Comparison of ENCODE assay signal across 19 cellular contexts in genomic region chr1:161188381-161188780, GRCh38. TPM values are rescaled to one million over a fixed set of nuclear protein-coding genes. Genes with fewer than 3 reads are reported as not detected.
DNase-seq lines count a peak whose midpoint lies in the region; ATAC-seq lines count a peak whose summit lies in the region.
"Had no signal": no experiment of that assay in that cellular context is flagged by ENCODE, and none has a peak within 500 bp of the region (broad histone marks: within the 10 kb centered on the region; RNA-seq: fewer than 3 reads in every experiment).

No MANE protein-coding gene starts in this region.

- H3K4me3 Mint-ChIP-seq in stimulated activated naive CD8-positive, alpha-beta T cell treated with anti-CD3 and anti-CD28 coated beads, Interleukin-15, Interleukin-2, amounts not matched to agents 100 ng/mL and 50 ng/mL, for 24 hours: no peak overlapping the region
- no peak overlapping the region for H3K4me3 Mint-ChIP-seq in activated T-helper 1 cell treated with anti-CD3 and anti-CD28 coated beads, Interleukin-12 subunit alpha, Interleukin-12 subunit beta, Interleukin-2, Interleukin-4 antibody, amounts not matched to agents 30 ng/mL and 10 ng/mL and 1 ng/mL, durations not matched to agents 14 hours and 24 hours and 36 hours
- H3K4me3 Mint-ChIP-seq in memory B cell: peak overlapping the region; percentile 58
- H3K4me3 Mint-ChIP-seq: mesothelial cell of epicardium had no signal

- H3K4me1 Mint-ChIP-seq in stimulated activated naive CD8-positive, alpha-beta T cell treated with anti-CD3 and anti-CD28 coated beads, Interleukin-15, Interleukin-2, amounts not matched to agents 100 ng/mL and 50 ng/mL, for 24 hours (ENCODE audit: low read depth): peaks cover 66% of the 10 kb centered on the region
- H3K4me1 Mint-ChIP-seq in activated T-helper 1 cell treated with anti-CD3 and anti-CD28 coated beads, Interleukin-12 subunit alpha, Interleukin-12 subunit beta, Interleukin-2, Interleukin-4 antibody, amounts not matched to agents 30 ng/mL and 10 ng/mL and 1 ng/mL, durations not matched to agents 14 hours and 24 hours and 36 hours (ENCODE audit: low read depth): peaks cover 70% of the 10 kb centered on the region
- peaks cover 54% of the 10 kb centered on the region for H3K4me1 Mint-ChIP-seq in memory B cell

- peak overlapping the region; percentile 73 for H3K27ac Mint-ChIP-seq in stimulated activated naive CD8-positive, alpha-beta T cell treated with anti-CD3 and anti-CD28 coated beads, Interleukin-15, Interleukin-2, amounts not matched to agents 100 ng/mL and 50 ng/mL, for 24 hours
- peak overlapping the region; percentile 56 for H3K27ac Mint-ChIP-seq in activated T-helper 1 cell treated with anti-CD3 and anti-CD28 coated beads, Interleukin-12 subunit alpha, Interleukin-12 subunit beta, Interleukin-2, Interleukin-4 antibody, amounts not matched to agents 30 ng/mL and 10 ng/mL and 1 ng/mL, durations not matched to agents 14 hours and 24 hours and 36 hours
- H3K27ac Mint-ChIP-seq in memory B cell: peak overlapping the region; percentile 69
- H3K27ac Mint-ChIP-seq: activated T-helper 2 cell treated with anti-CD3 and anti-CD28 coated beads, Interferon-gamma antibody, Interleukin-2, Interleukin-4, amounts not matched to agents 10 μg/mL and 5 μg/mL and 100 μg/mL, durations not matched to agents 14 hours and 24 hours and 36 hours; mesothelial cell of epicardium had no signal

- no peak for DNase-seq in stimulated activated naive CD8-positive, alpha-beta T cell treated with anti-CD3 and anti-CD28 coated beads, Interleukin-15, Interleukin-2, amounts not matched to agents 100 U/mL and 50 U/mL, for 24 hours
- DNase-seq in activated T-helper 1 cell treated with anti-CD3 and anti-CD28 coated beads, Interleukin-12 subunit alpha, Interleukin-12 subunit beta, Interleukin-2, Interleukin-4 antibody, amounts not matched to agents 30 ng/mL and 10 ng/mL and 1 ng/mL, durations not matched to agents 14 hours and 24 hours and 36 hours (ENCODE audit: low spot score): no peak
- DNase-seq in memory B cell (ENCODE audit: low spot score in 2 of 2): no peak
- no peak for DNase-seq in DMS 273 (lab: John Stamatoyannopoulos, UW; ENCODE audit: unreplicated experiment)
- DNase-seq: amygdala, COR-L47, left colon, NCI-H146, NCI-H524, sigmoid colon, WERI-Rb-1 had no signal

- intact Hi-C loops in activated T-helper 1 cell treated with anti-CD3 and anti-CD28 coated beads, Interleukin-12 subunit alpha, Interleukin-12 subunit beta, Interleukin-2, Interleukin-4 antibody, amounts not matched to agents 30 ng/mL and 10 ng/mL and 1 ng/mL, durations not matched to agents 14 hours and 24 hours and 36 hours (cut with micrococcal nuclease): no loop called here

- H3K27me3 Mint-ChIP-seq in stimulated activated naive CD8-positive, alpha-beta T cell treated with anti-CD3 and anti-CD28 coated beads, Interleukin-15, Interleukin-2, amounts not matched to agents 100 ng/mL and 50 ng/mL, for 24 hours: no peaks in the 10 kb centered on the region
- no peaks in the 10 kb centered on the region for H3K27me3 Mint-ChIP-seq in activated T-helper 1 cell treated with anti-CD3 and anti-CD28 coated beads, Interleukin-12 subunit alpha, Interleukin-12 subunit beta, Interleukin-2, Interleukin-4 antibody, amounts not matched to agents 30 ng/mL and 10 ng/mL and 1 ng/mL, durations not matched to agents 14 hours and 24 hours and 36 hours (ENCODE audit: insufficient read depth)
- no peaks in the 10 kb centered on the region for H3K27me3 Mint-ChIP-seq in memory B cell

- H3K9me3 Mint-ChIP-seq in stimulated activated naive CD8-positive, alpha-beta T cell treated with anti-CD3 and anti-CD28 coated beads, Interleukin-15, Interleukin-2, amounts not matched to agents 100 ng/mL and 50 ng/mL, for 24 hours: no peaks in the 10 kb centered on the region
- H3K9me3 Mint-ChIP-seq in activated T-helper 1 cell treated with anti-CD3 and anti-CD28 coated beads, Interleukin-12 subunit alpha, Interleukin-12 subunit beta, Interleukin-2, Interleukin-4 antibody, amounts not matched to agents 30 ng/mL and 10 ng/mL and 1 ng/mL, durations not matched to agents 14 hours and 24 hours and 36 hours: no peaks in the 10 kb centered on the region
- H3K9me3 Mint-ChIP-seq in memory B cell: no peaks in the 10 kb centered on the region
- H3K9me3 Mint-ChIP-seq: activated T-helper 2 cell treated with anti-CD3 and anti-CD28 coated beads, Interferon-gamma antibody, Interleukin-2, Interleukin-4, amounts not matched to agents 10 μg/mL and 5 μg/mL and 100 μg/mL, durations not matched to agents 14 hours and 24 hours and 36 hours; mesothelial cell of epicardium had no signal

- H3K36me3 Mint-ChIP-seq in stimulated activated naive CD8-positive, alpha-beta T cell treated with anti-CD3 and anti-CD28 coated beads, Interleukin-15, Interleukin-2, amounts not matched to agents 100 ng/mL and 50 ng/mL, for 24 hours (ENCODE audit: low read depth): no peaks in the 10 kb centered on the region
- peaks cover 6% of the 10 kb centered on the region for H3K36me3 Mint-ChIP-seq in activated T-helper 1 cell treated with anti-CD3 and anti-CD28 coated beads, Interleukin-12 subunit alpha, Interleukin-12 subunit beta, Interleukin-2, Interleukin-4 antibody, amounts not matched to agents 30 ng/mL and 10 ng/mL and 1 ng/mL, durations not matched to agents 14 hours and 24 hours and 36 hours (ENCODE audit: low read depth)
- no peaks in the 10 kb centered on the region for H3K36me3 Mint-ChIP-seq in memory B cell
- H3K36me3 Mint-ChIP-seq: mesothelial cell of epicardium had no signal

- ATAC-seq in stimulated activated naive CD8-positive, alpha-beta T cell treated with anti-CD3 and anti-CD28 coated beads, Interleukin-15, Interleukin-2, amounts not matched to agents 100 U/mL and 50 U/mL, for 24 hours: no peak
- no peak for ATAC-seq in memory B cell (ENCODE audit: low read depth)
- no peak for ATAC-seq in HG02759 (IDR thresholded peaks at IDR 0.05; ENCODE audit: unreplicated experiment)
- ATAC-seq in GM18907 (IDR thresholded peaks at IDR 0.05; ENCODE audit: unreplicated experiment): no peak
- ATAC-seq: HCT116, heart left ventricle, left colon had no signal

RNA-seq across cellular contexts. Expression of gene ADAMTS4, which starts 10.5 kb away (rescaled TPM):
- total RNA-seq in activated T-helper 1 cell treated with anti-CD3 and anti-CD28 coated beads, Interleukin-12 subunit alpha, Interleukin-12 subunit beta, Interleukin-2, Interleukin-4 antibody, amounts not matched to agents 30 ng/mL and 10 ng/mL and 1 ng/mL, durations not matched to agents 14 hours and 24 hours and 36 hours: 0.23 and 0.24 TPM in 2 replicates
- total RNA-seq: SJSA1 had no signal

RNA-seq across cellular contexts. Expression of gene B4GALT3, which starts 11.1 kb away (rescaled TPM):
- 66.4 and 68.2 TPM in 2 replicates for total RNA-seq in activated T-helper 1 cell treated with anti-CD3 and anti-CD28 coated beads, Interleukin-12 subunit alpha, Interleukin-12 subunit beta, Interleukin-2, Interleukin-4 antibody, amounts not matched to agents 30 ng/mL and 10 ng/mL and 1 ng/mL, durations not matched to agents 14 hours and 24 hours and 36 hours

RNA-seq across cellular contexts. Expression of gene NDUFS2, which starts 13.8 kb away (rescaled TPM):
- 72.9 and 84.1 TPM in 2 replicates for total RNA-seq in activated T-helper 1 cell treated with anti-CD3 and anti-CD28 coated beads, Interleukin-12 subunit alpha, Interleukin-12 subunit beta, Interleukin-2, Interleukin-4 antibody, amounts not matched to agents 30 ng/mL and 10 ng/mL and 1 ng/mL, durations not matched to agents 14 hours and 24 hours and 36 hours

RNA-seq across cellular contexts. Expression of gene PPOX, which starts 22.2 kb away (rescaled TPM):
- total RNA-seq in activated T-helper 1 cell treated with anti-CD3 and anti-CD28 coated beads, Interleukin-12 subunit alpha, Interleukin-12 subunit beta, Interleukin-2, Interleukin-4 antibody, amounts not matched to agents 30 ng/mL and 10 ng/mL and 1 ng/mL, durations not matched to agents 14 hours and 24 hours and 36 hours: 25.1 and 26.0 TPM in 2 replicates

RNA-seq across cellular contexts. Expression of gene FCER1G, which starts 26.7 kb away (rescaled TPM):
- 0.93 and 1.5 TPM in 2 replicates for total RNA-seq in activated T-helper 1 cell treated with anti-CD3 and anti-CD28 coated beads, Interleukin-12 subunit alpha, Interleukin-12 subunit beta, Interleukin-2, Interleukin-4 antibody, amounts not matched to agents 30 ng/mL and 10 ng/mL and 1 ng/mL, durations not matched to agents 14 hours and 24 hours and 36 hours
